In the genomic region with DNA sequence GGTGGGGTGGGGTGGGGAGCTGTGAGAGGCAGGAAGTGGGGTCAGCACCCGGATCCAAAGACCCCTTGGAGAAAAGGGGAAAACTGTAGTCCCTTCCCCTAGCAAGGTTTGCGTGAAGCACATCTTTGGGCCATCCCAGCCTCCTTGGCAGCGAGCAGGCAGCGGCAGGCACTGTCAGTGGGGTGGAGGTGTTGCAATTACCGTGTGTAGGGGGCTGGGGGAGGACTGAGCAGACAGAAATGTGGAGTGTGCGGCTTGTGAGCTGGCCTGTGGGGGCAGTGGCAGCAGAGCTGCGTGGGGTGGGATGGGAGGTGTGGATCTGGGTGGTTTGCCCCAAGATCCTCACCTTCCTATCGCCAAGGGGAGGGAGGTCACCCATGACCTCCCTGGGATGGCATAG, we compare ENCODE assay signal across 1 cellular context.
TF ChIP-seq lines count a peak whose summit lies in the region.

No MANE protein-coding gene starts in this region.

TF ChIP-seq in H1, 55 proteins besides CTCF, POLR2A, EP300 and RAD21:
- TF ChIP-seq TAF7 (optimal IDR thresholded peaks at IDR 0.05; ENCODE audit: borderline replicate concordance, low read depth, low read length) (no peak), POU5F1 (IDR thresholded peaks at IDR 0.05; ENCODE audit: low read depth, low read length) (no peak), TBP (IDR thresholded peaks at IDR 0.05; ENCODE audit: low read depth, low read length) (no peak), KDM1A (IDR thresholded peaks at IDR 0.05; ENCODE audit: borderline replicate concordance, low read length) (no peak), BCL11A (IDR thresholded peaks at IDR 0.05; ENCODE audit: low read depth in 2 of 2, low read length in 2 of 2) (no peak), HDAC2 (IDR thresholded peaks at IDR 0.05; ENCODE audit: borderline replicate concordance in 1 of 2, low read depth in 2 of 2, low read length in 2 of 2) (no peak), ASH2L (IDR thresholded peaks at IDR 0.05; ENCODE audit: low read length) (no peak), RFX5 (IDR thresholded peaks at IDR 0.05; ENCODE audit: borderline replicate concordance, low read depth, low read length) (no peak), SUZ12 (IDR thresholded peaks at IDR 0.05; ENCODE audit: low read length) (no peak), CTBP2 (IDR thresholded peaks at IDR 0.05; ENCODE audit: borderline replicate concordance, insufficient read depth, insufficient read length, low read length) (no peak), PHF8 (conservative IDR thresholded peaks at IDR 0.05; ENCODE audit: low read depth, low read length) (no peak), FOSL1 (IDR thresholded peaks at IDR 0.05; ENCODE audit: insufficient read depth, low read depth, low read length) (no peak), TCF12 (IDR thresholded peaks at IDR 0.05; ENCODE audit: low read depth, low read length) (no peak), RBBP5 (IDR thresholded peaks at IDR 0.05; ENCODE audit: borderline replicate concordance, low read depth, low read length) (no peak)
- TF ChIP-seq, protein P1, sequence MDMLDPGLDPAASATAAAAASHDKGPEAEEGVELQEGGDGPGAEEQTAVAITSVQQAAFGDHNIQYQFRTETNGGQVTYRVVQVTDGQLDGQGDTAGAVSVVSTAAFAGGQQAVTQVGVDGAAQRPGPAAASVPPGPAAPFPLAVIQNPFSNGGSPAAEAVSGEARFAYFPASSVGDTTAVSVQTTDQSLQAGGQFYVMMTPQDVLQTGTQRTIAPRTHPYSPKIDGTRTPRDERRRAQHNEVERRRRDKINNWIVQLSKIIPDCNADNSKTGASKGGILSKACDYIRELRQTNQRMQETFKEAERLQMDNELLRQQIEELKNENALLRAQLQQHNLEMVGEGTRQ (IDR thresholded peaks at IDR 0.05; ENCODE audit: low read length): no peak
